2 cellular contexts compared by ENCODE assay signal in genomic region chr9:91966503-91966902, GRCh38.
TF ChIP-seq lines count a peak whose summit lies in the region.

No MANE protein-coding gene starts in this region.

TF ChIP-seq in IMR-90, 13 proteins besides CTCF, POLR2A, EP300 and RAD21:
- no peak for TF ChIP-seq RCOR1 (IDR thresholded peaks at IDR 0.05; ENCODE audit: insufficient replicate concordance, low read length)
- no peak for TF ChIP-seq MAFK (IDR thresholded peaks at IDR 0.05; ENCODE audit: low read depth, low read length)
- TF ChIP-seq CEBPB (IDR thresholded peaks at IDR 0.05; ENCODE audit: low read depth, low read length), result no peak
- no peak for TF ChIP-seq USF2 (IDR thresholded peaks at IDR 0.05; ENCODE audit: low read depth, low read length)
- no peak for TF ChIP-seq NFE2L2 (IDR thresholded peaks at IDR 0.05; ENCODE audit: low read depth, low read length)
- no peak for TF ChIP-seq MAZ (IDR thresholded peaks at IDR 0.05; ENCODE audit: borderline replicate concordance, low read depth, low read length)
- no peak for TF ChIP-seq CHD1 (IDR thresholded peaks at IDR 0.05; ENCODE audit: low read depth, low read length)
- TF ChIP-seq ELK1 (IDR thresholded peaks at IDR 0.05; ENCODE audit: borderline replicate concordance, low read depth, low read length), result no peak
- no peak for TF ChIP-seq FOS (IDR thresholded peaks at IDR 0.05; ENCODE audit: low read depth, low read length)
- TF ChIP-seq BHLHE40 (IDR thresholded peaks at IDR 0.05; ENCODE audit: low read depth, low read length), result no peak
- TF ChIP-seq RFX5 (IDR thresholded peaks at IDR 0.05; ENCODE audit: low read depth, low read length), result no peak
- TF ChIP-seq MXI1 (IDR thresholded peaks at IDR 0.05; ENCODE audit: borderline replicate concordance, low read depth, low read length), result no peak
- TF ChIP-seq SMC3 (IDR thresholded peaks at IDR 0.05; ENCODE audit: low read depth, low read length), result no peak

TF ChIP-seq in K562, 482 proteins besides CTCF, POLR2A, EP300 and RAD21 (continued from another document):
- TF ChIP-seq SNIP1 (IDR thresholded peaks at IDR 0.05; ENCODE audit: low read depth) (no peak), ERF (CRISPR knock-in tag; IDR thresholded peaks at IDR 0.05) (no peak), ZNF507 (tag; conservative IDR thresholded peaks at IDR 0.05) (no peak), NFE2L1 (tag; IDR thresholded peaks at IDR 0.05; ENCODE audit: borderline replicate concordance, low read depth) (no peak), HDAC6 (IDR thresholded peaks at IDR 0.05; ENCODE audit: low read depth, low read length) (no peak), ZBTB11 (CRISPR knock-in tag; IDR thresholded peaks at IDR 0.05) (no peak), CHAMP1 (IDR thresholded peaks at IDR 0.05) (no peak), THRB (CRISPR knock-in tag; conservative IDR thresholded peaks at IDR 0.05) (no peak), OTX1 (CRISPR knock-in tag; IDR thresholded peaks at IDR 0.05) (no peak), ZBTB49 (CRISPR knock-in tag; IDR thresholded peaks at IDR 0.05; ENCODE audit: borderline replicate concordance) (no peak), PRPF4 (IDR thresholded peaks at IDR 0.05; ENCODE audit: insufficient read depth, low read depth, low read length, poor library complexity, severe bottlenecking) (no peak), EHMT2 (IDR thresholded peaks at IDR 0.05) (no peak), SIX5 (IDR thresholded peaks at IDR 0.05; ENCODE audit: borderline replicate concordance in 1 of 2, insufficient read depth in 1 of 2, low read depth in 1 of 2, low read length in 2 of 2) (no peak), MLLT1 (IDR thresholded peaks at IDR 0.05) (no peak), ETV5 (CRISPR knock-in tag; IDR thresholded peaks at IDR 0.05; ENCODE audit: low read depth) (no peak), FOSL1 (tag; conservative IDR thresholded peaks at IDR 0.05) (no peak), RFX5 (IDR thresholded peaks at IDR 0.05; ENCODE audit: low read depth, low read length) (no peak), NR0B1 (IDR thresholded peaks at IDR 0.05; ENCODE audit: partially characterized antibody) (no peak)
TF ChIP-seq in K562: peak in this region for 0.
